Comparison of ENCODE assay signal across 11 cellular contexts in genomic region chr10:99667108-99667751, GRCh38. TPM values are rescaled to one million over a fixed set of nuclear protein-coding genes. Genes with fewer than 3 reads are reported as not detected.
A peak's percentile ranks its signal among the peaks of the same experiment; 100 is the strongest.
DNase-seq lines count a peak whose midpoint lies in the region; ATAC-seq, FAIRE-seq and TF ChIP-seq lines count a peak whose summit lies in the region.
"Had no signal": no experiment of that assay in that cellular context is flagged by ENCODE, and none has a peak within 500 bp of the region (broad histone marks: within the 10 kb centered on the region; RNA-seq: fewer than 3 reads in every experiment).

No MANE protein-coding gene starts in this region.

- peak; percentile 59 for DNase-seq in GM03348 (ENCODE audit: low spot score)
- peak; percentile 9 to 97 for DNase-seq in PC-9
- peak; percentile 60 for DNase-seq in endothelial cell of umbilical vein (ENCODE audit: low read depth, low spot score)
- no peak for DNase-seq in pancreas
- no peak for DNase-seq in stimulated activated CD4-positive, alpha-beta T cell treated with anti-CD3 and anti-CD28 coated beads, Interleukin-4, amount 100 ng/mL, for 4 hours
- no peak for DNase-seq in middle frontal gyrus (ENCODE audit: extremely low spot score, low spot score)
- DNase-seq in ureter (ENCODE audit: low spot score), result no peak
- DNase-seq in NCI-H748 treated with DMSO at 0.1 percent for 48 hours (lab: John Stamatoyannopoulos, UW), result no peak
- DNase-seq: left ventricle myocardium superior, NCI-H1436, ovary had no signal

- FAIRE-seq in endothelial cell of umbilical vein (lab: Jason Lieb, UNC) (peak; percentile 79), pancreas (lab: Jason Lieb, UNC) (no peak)

- H4K20me1 ChIP-seq in PC-9 (ENCODE audit: insufficient read depth) (no peaks in the 10 kb centered on the region), endothelial cell of umbilical vein (replicated peaks; ENCODE audit: control insufficient read depth, extremely low read depth, insufficient read depth, low read length) (no peaks in the 10 kb centered on the region)

- H3K9me1 ChIP-seq in endothelial cell of umbilical vein (replicated peaks; ENCODE audit: control insufficient read depth, extremely low read depth, insufficient read depth, low read length), result no peaks in the 10 kb centered on the region

- no peaks in the 10 kb centered on the region for H3K9me3 ChIP-seq in PC-9 (ENCODE audit: insufficient read depth, low read depth)
- H3K9me3 ChIP-seq in endothelial cell of umbilical vein (replicated peaks; ENCODE audit: control insufficient read depth, insufficient read depth, low read length), result no peaks in the 10 kb centered on the region
- H3K9me3 ChIP-seq in pancreas, result no peaks in the 10 kb centered on the region
- H3K9me3 ChIP-seq: ovary had no signal

- H3K4me3 ChIP-seq in PC-9 (no peak overlapping the region), endothelial cell of umbilical vein (replicated peaks in 1 of 3; ENCODE audit: insufficient read depth in 1 of 3, low read depth in 1 of 3, low read length in 3 of 3) (no peak overlapping the region), pancreas (no peak overlapping the region)
- H3K4me3 ChIP-seq: ovary had no signal

- WGBS in pancreas, 2 donors, result 50 to 59% methylated on average over 4 of the region's 4 CpGs

- H2AFZ ChIP-seq in PC-9 (no peak overlapping the region), endothelial cell of umbilical vein (ENCODE audit: low read depth, low read length) (no peak overlapping the region)

- H3K36me3 ChIP-seq in PC-9 (ENCODE audit: low read depth) (no peaks in the 10 kb centered on the region), endothelial cell of umbilical vein (ENCODE audit: control insufficient read depth in 2 of 2, extremely low read depth in 1 of 2, insufficient read depth in 2 of 2, low read length in 2 of 2) (peaks cover 3 to 6% of the 10 kb centered on the region in 2 experiments), pancreas (no peaks in the 10 kb centered on the region)
- H3K36me3 ChIP-seq: ovary had no signal

- peaks cover 17% of the 10 kb centered on the region for H3K79me2 ChIP-seq in PC-9 (ENCODE audit: low read depth)
- peaks cover 2% of the 10 kb centered on the region for H3K79me2 ChIP-seq in endothelial cell of umbilical vein (ENCODE audit: control insufficient read depth, insufficient read depth, low read length)

- POLR2A ChIA-PET in PC-9 (lab: Charles Lee; ENCODE audit: unreplicated experiment), result interaction anchor here (0.6 kb wide), 2 partner anchors 15 to 66 kb away, joined by 3 to 5 read pairs; no protein-coding TSS in a partner anchor
- POLR2A ChIA-PET in endothelial cell of umbilical vein (lab: Charles Lee), result no interaction called here

- H3K27ac ChIP-seq in PC-9, result peak overlapping the region; percentile 76
- peak overlapping the region; percentile 50 for H3K27ac ChIP-seq in endothelial cell of umbilical vein (ENCODE audit: insufficient read depth, low read depth, low read length)
- peak overlapping the region in 3 of 4 donors; percentile 10 to 53 (median 22) for H3K27ac ChIP-seq in pancreas
- H3K27ac ChIP-seq: ovary had no signal

- H3F3A ChIP-seq in PC-9 (ENCODE audit: insufficient read depth, low read depth), result peaks cover 30% of the 10 kb centered on the region

- intact Hi-C loops in PC-9 (cut with micrococcal nuclease; ENCODE audit: unreplicated experiment), result no loop called here
- intact Hi-C loops in endothelial cell of umbilical vein (cut with micrococcal nuclease), result no loop called here
- intact Hi-C loops in pancreas (cut with DNase I), result no loop called here

- peak overlapping the region; percentile 62 for H3K4me2 ChIP-seq in PC-9
- no peak overlapping the region for H3K4me2 ChIP-seq in endothelial cell of umbilical vein (ENCODE audit: insufficient read depth, low read length)

- no peaks in the 10 kb centered on the region for H3K27me3 ChIP-seq in PC-9 (ENCODE audit: insufficient read depth, low read depth)
- H3K27me3 ChIP-seq in endothelial cell of umbilical vein (ENCODE audit: control insufficient read depth in 2 of 2, insufficient read depth in 2 of 2, low read length in 2 of 2), result no peaks in the 10 kb centered on the region
- no peaks in the 10 kb centered on the region for H3K27me3 ChIP-seq in pancreas
- H3K27me3 ChIP-seq: ovary had no signal

- dilution Hi-C loops in endothelial cell of umbilical vein (cut with MboI; ENCODE audit: extremely low pct_ligation_motif_present, low sequenced_read_pairs), result no loop called here

- CTCF ChIA-PET in PC-9 (lab: Charles Lee) (no interaction called here), endothelial cell of umbilical vein (lab: Charles Lee) (interaction anchor here (0.9 to 2.3 kb wide), 4 partner anchors 12 to 231 kb away, joined by 3 to 6 read pairs (median 3); no protein-coding TSS in a partner anchor)

- TF ChIP-seq CTCF in PC-9 (conservative IDR thresholded peaks at IDR 0.05) (no peak), endothelial cell of umbilical vein (IDR thresholded peaks at IDR 0.05; ENCODE audit: extremely low read depth in 1 of 2, insufficient read depth in 1 of 2, low read depth in 1 of 2, low read length in 2 of 2) (no peak), pancreas (IDR thresholded peaks at IDR 0.05) (no peak)

- peak; percentile 72 to 86 (median 84) for ATAC-seq in pancreas
- ATAC-seq: left ventricle myocardium superior had no signal

- BruUV-seq in PC-9 (replicated peaks; lab: Mats Ljungman, UMichigan), result no TSS peak
- BruUV-seq in endothelial cell of umbilical vein (replicated peaks; lab: Mats Ljungman, UMichigan), result no TSS peak

- H3K4me1 ChIP-seq in PC-9 (replicated peaks; ENCODE audit: insufficient read depth) (peaks cover 38% of the 10 kb centered on the region), endothelial cell of umbilical vein (ENCODE audit: control insufficient read depth, extremely low read depth, insufficient read depth, low read length) (peaks cover 10% of the 10 kb centered on the region), pancreas (peaks cover 0 to 17% (median 10%) of the 10 kb centered on the region in 3 donors)

- no peak overlapping the region for H3K9ac ChIP-seq in endothelial cell of umbilical vein (replicated peaks; ENCODE audit: extremely low read depth, insufficient read depth, low read length)

- peak; percentile 22 for TF ChIP-seq POLR2A in endothelial cell of umbilical vein (IDR thresholded peaks at IDR 0.05; ENCODE audit: low read depth, low read length)

- no peaks in the 10 kb centered on the region for H3K9me2 ChIP-seq in PC-9 (ENCODE audit: insufficient read depth)

TF ChIP-seq in endothelial cell of umbilical vein, 7 proteins besides CTCF, POLR2A, EP300 and RAD21:
- TF ChIP-seq POLR2AphosphoS5 (IDR thresholded peaks at IDR 0.05; ENCODE audit: insufficient read depth, low read depth, low read length), result no peak
- no peak for TF ChIP-seq MAX (IDR thresholded peaks at IDR 0.05; ENCODE audit: insufficient read depth, insufficient read length)
- TF ChIP-seq JUN (IDR thresholded peaks at IDR 0.05; ENCODE audit: borderline replicate concordance, insufficient read depth, insufficient read length, low read depth), result peak; percentile 39
- TF ChIP-seq GATA2 (IDR thresholded peaks at IDR 0.05; ENCODE audit: insufficient read depth, insufficient read length, low read depth, low read length), result peak; percentile 60
- no peak for TF ChIP-seq MYC (IDR thresholded peaks at IDR 0.05; ENCODE audit: low read depth, low read length)
- TF ChIP-seq FOS (IDR thresholded peaks at IDR 0.05; ENCODE audit: borderline replicate concordance, insufficient read depth, low read length), result peak; percentile 77
- TF ChIP-seq EZH2 (IDR thresholded peaks at IDR 0.05; ENCODE audit: borderline replicate concordance, low read depth, low read length, severe bottlenecking), result no peak

RNA-seq across cellular contexts. Expression of gene ENTPD7, which starts 7.9 kb away (rescaled TPM):
- total RNA-seq in PC-9 (2021) (4.2 and 5.4 TPM in 2 replicates), endothelial cell of umbilical vein (18.5 and 20.6 TPM in 2 replicates), pancreas (10 to 100 TPM in 4 of 6 donors, 1 to 10 TPM in 2; 8.4 to 19.8 (median 14.4) TPM), ureter (28.0 TPM)
- polyA plus RNA-seq in endothelial cell of umbilical vein (8.8 and 10.1 TPM in 2 replicates), pancreas (1 to 10 TPM; 1.8 to 1.9 TPM)
- polyA plus RNA-seq in endothelial cell of umbilical vein (2011; cell fraction: cytosol; rRNA removed), result 7.7 and 8.0 TPM in 2 replicates
- 7.3 and 8.6 TPM in 2 replicates for polyA plus RNA-seq in endothelial cell of umbilical vein (2011; cell fraction: nucleus; rRNA removed)
- polyA plus RNA-seq in endothelial cell of umbilical vein (2012), result 9.7 and 11.6 TPM in 2 replicates
- 38.9 and 43.7 TPM in 2 replicates for polyA minus RNA-seq in endothelial cell of umbilical vein
- 12.1 TPM for polyA minus RNA-seq in endothelial cell of umbilical vein (2011; cell fraction: cytosol; rRNA and poly(A)+ RNA removed)
- 17.4 and 24.7 TPM in 2 replicates for polyA minus RNA-seq in endothelial cell of umbilical vein (2011; cell fraction: nucleus; rRNA and poly(A)+ RNA removed)

RNA-seq across cellular contexts. Expression of gene SLC25A28, which starts 47.0 kb away (rescaled TPM):
- 17.6 and 17.7 TPM in 2 replicates for total RNA-seq in PC-9 (2021)
- total RNA-seq in endothelial cell of umbilical vein, result 32.6 and 33.7 TPM in 2 replicates
- polyA plus RNA-seq in endothelial cell of umbilical vein, result 38.8 and 39.6 TPM in 2 replicates
- polyA plus RNA-seq in endothelial cell of umbilical vein (2011; cell fraction: cytosol; rRNA removed), result 35.2 and 39.9 TPM in 2 replicates
- 108 and 110 TPM in 2 replicates for polyA plus RNA-seq in endothelial cell of umbilical vein (2011; cell fraction: nucleus; rRNA removed)
- polyA plus RNA-seq in endothelial cell of umbilical vein (2012), result 31.4 and 35.5 TPM in 2 replicates
- polyA minus RNA-seq in endothelial cell of umbilical vein, result 34.0 and 38.3 TPM in 2 replicates
- 23.8 TPM for polyA minus RNA-seq in endothelial cell of umbilical vein (2011; cell fraction: cytosol; rRNA and poly(A)+ RNA removed)
- 27.8 and 30.2 TPM in 2 replicates for polyA minus RNA-seq in endothelial cell of umbilical vein (2011; cell fraction: nucleus; rRNA and poly(A)+ RNA removed)
- total RNA-seq in pancreas, result 10 to 100 TPM; 18.8 to 29.1 (median 23.8) TPM
- polyA plus RNA-seq in pancreas, result 100 to 1,000 TPM in 1 of 2 donors, 10 to 100 TPM in 1; 88.7 to 128 TPM
- total RNA-seq in ureter, result 54.2 TPM

Comparison
In these comparisons a context has a peak if more than half of its experiments do, and no peak if none do; other contexts are left out.
1. DNase-seq: peak in GM03348 (single experiment), PC-9 (2 of 2) and endothelial cell of umbilical vein (single experiment); none in pancreas (0 of 6), stimulated activated CD4-positive, alpha-beta T cell treated with anti-CD3 and anti-CD28 coated beads, Interleukin-4, amount 100 ng/mL, for 4 hours (0 of 2), middle frontal gyrus (single experiment), ureter (single experiment) and NCI-H748 treated with DMSO at 0.1 percent for 48 hours (single experiment).
2. H3K27ac ChIP-seq: peak in every context shown above with its lines; median percentile 76 in PC-9; 50 in endothelial cell of umbilical vein; 22 in pancreas.